ENCODE assay signal across 25 cellular contexts in the genomic region with DNA sequence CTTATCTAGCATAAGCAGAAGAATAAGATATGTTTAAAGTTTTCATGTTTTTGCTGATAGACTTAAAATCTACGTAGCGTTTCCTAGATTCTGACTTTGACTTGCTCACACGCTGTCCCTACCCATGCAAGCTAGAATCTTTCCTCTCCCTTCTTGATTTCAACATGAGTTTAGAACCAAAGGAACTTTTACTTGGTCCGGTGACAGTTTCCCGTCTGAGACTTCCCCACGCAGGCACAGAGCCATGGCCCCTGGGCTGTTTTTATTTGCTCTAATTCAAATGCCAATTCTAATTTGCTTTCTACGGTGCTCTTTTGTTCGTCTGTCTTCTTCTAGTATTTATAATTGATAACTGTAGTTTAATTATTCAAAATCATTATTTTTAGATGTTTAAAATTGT.
DNase-seq lines count a peak whose midpoint lies in the region; ATAC-seq and TF ChIP-seq lines count a peak whose summit lies in the region.
"Had no signal": no experiment of that assay in that cellular context is flagged by ENCODE, and none has a peak within 500 bp of the region (broad histone marks: within the 10 kb centered on the region; RNA-seq: fewer than 3 reads in every experiment).

No MANE protein-coding gene starts in this region.

- peak overlapping the region; percentile 20 for H3K4me3 ChIP-seq in adipocyte (ENCODE audit: low read length)
- H3K4me3 ChIP-seq: A549; BLaER1 treated with 17β-estradiol and CSF1 and Interleukin-3, amounts not matched to agents 10 nM and 100 nM; GM12878; GM23248 had no signal

- H3K27me3 Mint-ChIP-seq in nephron progenitor cell (ENCODE audit: low read depth, poor library complexity) = no peaks in the 10 kb centered on the region
- H3K27me3 Mint-ChIP-seq: CD4-positive, alpha-beta T cell had no signal

- H3K36me3 Mint-ChIP-seq in nephron progenitor cell (ENCODE audit: low read depth) = peaks cover under 1% of the 10 kb centered on the region
- H3K36me3 Mint-ChIP-seq: CD14-positive monocyte; CD8-positive, alpha-beta memory T cell had no signal

- no peak overlapping the region for H3K4me3 Mint-ChIP-seq in nephron progenitor cell
- H3K4me3 Mint-ChIP-seq: CD14-positive monocyte; CD4-positive, alpha-beta T cell; CD8-positive, alpha-beta memory T cell had no signal

- H3K36me3 ChIP-seq in adipocyte (ENCODE audit: control insufficient read depth, insufficient read depth, low read length, severe bottlenecking) = no peaks in the 10 kb centered on the region
- H3K36me3 ChIP-seq: BE2C; BLaER1 treated with 17β-estradiol and CSF1 and Interleukin-3, amounts not matched to agents 10 nM and 100 nM had no signal

- no peaks in the 10 kb centered on the region for H3K9me3 ChIP-seq in adipocyte (ENCODE audit: control insufficient read depth, low read length)
- H3K9me3 ChIP-seq: A549; BE2C; BLaER1 treated with 17β-estradiol and CSF1 and Interleukin-3, amounts not matched to agents 10 nM and 100 nM had no signal

- intact Hi-C loops in left cardiac atrium (cut with DNase I) (no loop called here), cardiac septum (cut with DNase I) (no loop called here)

- H3K4me1 ChIP-seq in adipocyte (ENCODE audit: control insufficient read depth, insufficient read depth, low read length) = peaks cover 14% of the 10 kb centered on the region
- H3K4me1 ChIP-seq: A549; BE2C; BLaER1 treated with 17β-estradiol and CSF1 and Interleukin-3, amounts not matched to agents 10 nM and 100 nM had no signal

- no peaks in the 10 kb centered on the region for H3K27me3 ChIP-seq in adipocyte (replicated peaks; ENCODE audit: control insufficient read depth, insufficient read depth, low read length)
- H3K27me3 ChIP-seq: BE2C; BLaER1 treated with 17β-estradiol and CSF1 and Interleukin-3, amounts not matched to agents 10 nM and 100 nM had no signal

- peaks cover 27% of the 10 kb centered on the region for H3K4me1 Mint-ChIP-seq in nephron progenitor cell
- H3K4me1 Mint-ChIP-seq: CD14-positive monocyte; CD8-positive, alpha-beta memory T cell had no signal

- DNase-seq in left cardiac atrium (peak; percentile 27), cardiac septum (ENCODE audit: low spot score) (no peak), adipocyte (ENCODE audit: low read depth) (no peak), medulla oblongata (ENCODE audit: extremely low spot score) (peak; percentile 37), nephron progenitor cell (no peak), NCI-H187 treated with DMSO at 0.1 percent for 48 hours (lab: John Stamatoyannopoulos, UW) (no peak)
- DNase-seq in activated effector memory CD4-positive, alpha-beta T cell treated with Interleukin-2 at 50 U/mL for 16 hours = no peak
- DNase-seq: 8988T; ACHN; AML-193; BE2C; CD4-positive, alpha-beta T cell; CD8-positive, alpha-beta memory T cell; DMS 273 treated with DMSO at 0.1 percent for 48 hours; DMS79; EL; GDM1; GM23248; H7; HCEC 1CT had no signal

- peak overlapping the region; percentile 80 for H3K27ac Mint-ChIP-seq in nephron progenitor cell
- H3K27ac Mint-ChIP-seq: CD14-positive monocyte; CD4-positive, alpha-beta T cell; CD8-positive, alpha-beta memory T cell had no signal

- ATAC-seq in left cardiac atrium (peak in 1 of 2 donors; percentile 68), HG03378 (IDR thresholded peaks at IDR 0.05; ENCODE audit: unreplicated experiment) (no peak)
- ATAC-seq: A549, GM12878 had no signal

- H3K9me3 Mint-ChIP-seq in nephron progenitor cell = peaks cover under 1% of the 10 kb centered on the region
- H3K9me3 Mint-ChIP-seq: CD4-positive, alpha-beta T cell had no signal

- no peak overlapping the region for H3K9ac ChIP-seq in adipocyte (ENCODE audit: low read length)
- H3K9ac ChIP-seq: BLaER1 treated with 17β-estradiol and CSF1 and Interleukin-3, amounts not matched to agents 10 nM and 100 nM; GM23248 had no signal

- TF ChIP-seq CTCF in nephron progenitor cell (IDR thresholded peaks at IDR 0.05) = no peak

Comparison
In these comparisons a context has a peak if more than half of its experiments do, and no peak if none do; other contexts are left out.
1. DNase-seq: peak in left cardiac atrium (single experiment) and medulla oblongata (single experiment); none in cardiac septum (single experiment), adipocyte (single experiment), nephron progenitor cell (single experiment), NCI-H187 treated with DMSO at 0.1 percent for 48 hours (single experiment) and activated effector memory CD4-positive, alpha-beta T cell treated with Interleukin-2 at 50 U/mL for 16 hours (single experiment).